In genomic region chr3:50327129-50327528, GRCh38 we compare ENCODE assay signal across 8 cellular contexts. TPM values are rescaled to one million over a fixed set of nuclear protein-coding genes. Genes with fewer than 3 reads are reported as not detected.
DNase-seq lines count a peak whose midpoint lies in the region; ATAC-seq and TF ChIP-seq lines count a peak whose summit lies in the region.

No MANE protein-coding gene starts in this region.

- H3K4me1 ChIP-seq in gastrocnemius medialis, result peaks cover 29 to 31% of the 10 kb centered on the region in 2 donors
- H3K4me1 ChIP-seq in foreskin keratinocyte, result no peaks in the 10 kb centered on the region

- H3K79me2 ChIP-seq in SU-DHL-6 (ENCODE audit: insufficient read depth, low read length), result peaks cover 13% of the 10 kb centered on the region

- H3F3A ChIP-seq in SU-DHL-6 (ENCODE audit: insufficient read depth), result peaks cover 12% of the 10 kb centered on the region

- peaks cover 6% of the 10 kb centered on the region; the same call in 1 of the 2 replicates for H3K36me3 ChIP-seq in SU-DHL-6 (ENCODE audit: low read length)
- H3K36me3 ChIP-seq in gastrocnemius medialis, result peaks cover 0 to 46% of the 10 kb centered on the region in 2 donors

- H3K9me2 ChIP-seq in SU-DHL-6 (replicated peaks; ENCODE audit: insufficient read depth, low read length), result no peaks in the 10 kb centered on the region

- H3K27me3 ChIP-seq in SU-DHL-6 (ENCODE audit: low read length) (no peaks in the 10 kb centered on the region), gastrocnemius medialis (no peaks in the 10 kb centered on the region), foreskin keratinocyte (no peaks in the 10 kb centered on the region)

- H3K4me3 ChIP-seq in GM12864 (ENCODE audit: low read depth, low read length) (peak overlapping the region; percentile 89), SU-DHL-6 (ENCODE audit: insufficient read depth, low read length, poor library complexity, severe bottlenecking) (peak overlapping the region; percentile 86), fibroblast of villous mesenchyme (ENCODE audit: low read depth, low read length) (peak overlapping the region; percentile 87), gastrocnemius medialis (peak overlapping the region; percentile 85 to 98 (median 91))

- H4K20me1 ChIP-seq in SU-DHL-6 (ENCODE audit: low read depth, low read length), result no peaks in the 10 kb centered on the region

- no peaks in the 10 kb centered on the region for H3K9me3 ChIP-seq in SU-DHL-6 (ENCODE audit: insufficient read depth, low read length)
- no peaks in the 10 kb centered on the region for H3K9me3 ChIP-seq in gastrocnemius medialis

- H3K27ac ChIP-seq in SU-DHL-6 (ENCODE audit: low read depth, low read length), result no peak overlapping the region
- H3K27ac ChIP-seq in gastrocnemius medialis, result peak overlapping the region; percentile 91 to 97 (median 92)
- H3K27ac ChIP-seq in foreskin keratinocyte, result no peak overlapping the region

- H3K9ac ChIP-seq in SU-DHL-6 (ENCODE audit: low read length), result peak overlapping the region; percentile 91

- no peak overlapping the region for H2AFZ ChIP-seq in SU-DHL-6 (ENCODE audit: low read depth, low read length, severe bottlenecking)

- TF ChIP-seq CTCF in GM12864 (IDR thresholded peaks at IDR 0.05; ENCODE audit: low read depth, low read length, missing control alignments) (no peak), SU-DHL-6 (IDR thresholded peaks at IDR 0.05; ENCODE audit: insufficient read depth, low read length, poor library complexity, severe bottlenecking) (no peak), fibroblast of villous mesenchyme (IDR thresholded peaks at IDR 0.05; ENCODE audit: insufficient read depth, low read depth, low read length) (no peak), gastrocnemius medialis (IDR thresholded peaks at IDR 0.05 in 4 of 5, conservative IDR thresholded peaks at IDR 0.05 in 1 of 5) (no peak), foreskin keratinocyte (conservative IDR thresholded peaks at IDR 0.05) (no peak)

- H3K4me2 ChIP-seq in SU-DHL-6 (ENCODE audit: low read depth, low read length, poor library complexity, severe bottlenecking), result peak overlapping the region; percentile 70

- ATAC-seq in gastrocnemius medialis (no peak), GM21576 (IDR thresholded peaks at IDR 0.05; ENCODE audit: unreplicated experiment) (no peak), foreskin keratinocyte (no peak)

- no peak for DNase-seq in GM12864 (ENCODE audit: low read depth)
- DNase-seq in fibroblast of villous mesenchyme (ENCODE audit: low read depth), result no peak
- DNase-seq in gastrocnemius medialis, result no peak
- no peak for DNase-seq in SIG-M5 (lab: John Stamatoyannopoulos, UW)
- no peak for DNase-seq in NOMO-1 treated with DMSO at 0.1 percent for 48 hours (lab: John Stamatoyannopoulos, UW; ENCODE audit: unreplicated experiment)
- DNase-seq in foreskin keratinocyte, result no peak

- in situ Hi-C loops in gastrocnemius medialis (cut with MboI; ENCODE audit: low sequenced_read_pairs in 4 of 4), result no loop called here

- intact Hi-C loops in gastrocnemius medialis (cut with DNase I; ENCODE audit: low total_unique reads), result no loop called here

- TF ChIP-seq POLR2A in gastrocnemius medialis (IDR thresholded peaks at IDR 0.05), result no peak

RNA-seq across cellular contexts. Expression of gene TUSC2, which starts 0.9 kb away (rescaled TPM):
- total RNA-seq in fibroblast of villous mesenchyme (17.7 and 22.0 TPM in 2 replicates), gastrocnemius medialis (10 to 100 TPM; 38.5 to 72.7 (median 51.5) TPM), foreskin keratinocyte (21.8 and 23.6 TPM in 2 replicates)
- polyA plus RNA-seq in foreskin keratinocyte, result 35.2 and 37.4 TPM in 2 replicates

RNA-seq across cellular contexts. Expression of gene HYAL2, which starts 4.6 kb away (rescaled TPM):
- total RNA-seq in fibroblast of villous mesenchyme (49.6 and 69.1 TPM in 2 replicates), gastrocnemius medialis (10 to 100 TPM; 47.0 to 69.8 (median 65.4) TPM), foreskin keratinocyte (57.8 and 59.1 TPM in 2 replicates)
- polyA plus RNA-seq in foreskin keratinocyte, result 59.2 and 60.3 TPM in 2 replicates

RNA-seq across cellular contexts. Expression of gene RASSF1, which starts 13.5 kb away (rescaled TPM):
- total RNA-seq in fibroblast of villous mesenchyme (34.8 and 36.3 TPM in 2 replicates), gastrocnemius medialis (10 to 100 TPM; 13.3 to 22.5 (median 18.0) TPM), foreskin keratinocyte (22.1 and 23.8 TPM in 2 replicates)
- polyA plus RNA-seq in foreskin keratinocyte, result 28.5 and 29.4 TPM in 2 replicates

RNA-seq across cellular contexts. Expression of gene ZMYND10, which starts 18.4 kb away (rescaled TPM):
- total RNA-seq in fibroblast of villous mesenchyme (0.97 and 1.3 TPM in 2 replicates), gastrocnemius medialis (1 to 10 TPM in 1 of 4 donors, not detected in 3; 3.0 TPM), foreskin keratinocyte (0.44 and 0.46 TPM in 2 replicates)
- polyA plus RNA-seq in foreskin keratinocyte, result 0.53 and 0.58 TPM in 2 replicates

RNA-seq across cellular contexts. Expression of gene NPRL2, which starts 23.4 kb away (rescaled TPM):
- total RNA-seq in fibroblast of villous mesenchyme (21.3 and 22.9 TPM in 2 replicates), gastrocnemius medialis (10 to 100 TPM; 14.1 to 26.2 (median 23.1) TPM), foreskin keratinocyte (19.4 and 23.9 TPM in 2 replicates)
- polyA plus RNA-seq in foreskin keratinocyte, result 18.9 and 22.2 TPM in 2 replicates

Comparison
In these comparisons a context has a peak if more than half of its experiments do, and no peak if none do; other contexts are left out.
1. H3K27ac ChIP-seq: peak in gastrocnemius medialis (4 of 4); none in SU-DHL-6 (single experiment) and foreskin keratinocyte (single experiment).
2. Peak in every context shown above with its lines, with median percentiles within 50 percentile points of each other: H3K4me3 ChIP-seq.